ENCODE assay signal across 1 cellular context in genomic region chr17:61470530-61471136, GRCh38.
TF ChIP-seq lines count a peak whose summit lies in the region.

No MANE protein-coding gene starts in this region.

TF ChIP-seq in H1, 55 proteins besides CTCF, POLR2A, EP300 and RAD21:
- TF ChIP-seq TBP (IDR thresholded peaks at IDR 0.05; ENCODE audit: low read depth, low read length) (no peak), SIRT6 (IDR thresholded peaks at IDR 0.05; ENCODE audit: low read length) (no peak), SAP30 (IDR thresholded peaks at IDR 0.05; ENCODE audit: insufficient read depth, insufficient replicate concordance, low read length) (no peak), CHD7 (IDR thresholded peaks at IDR 0.05; ENCODE audit: insufficient replicate concordance, low read length) (no peak), BACH1 (IDR thresholded peaks at IDR 0.05; ENCODE audit: low read length) (no peak), KDM1A (IDR thresholded peaks at IDR 0.05; ENCODE audit: borderline replicate concordance, low read length) (no peak), NRF1 (IDR thresholded peaks at IDR 0.05; ENCODE audit: low read depth, low read length) (no peak), GTF2F1 (IDR thresholded peaks at IDR 0.05; ENCODE audit: borderline replicate concordance, low read depth, low read length) (no peak), SRF (IDR thresholded peaks at IDR 0.05; ENCODE audit: low read depth, low read length) (no peak), BCL11A (IDR thresholded peaks at IDR 0.05; ENCODE audit: low read depth in 2 of 2, low read length in 2 of 2) (no peak), RNF2 (IDR thresholded peaks at IDR 0.05; ENCODE audit: borderline replicate concordance, low read depth, low read length, missing control alignments, poor library complexity, severe bottlenecking) (no peak), BRCA1 (IDR thresholded peaks at IDR 0.05; ENCODE audit: low read depth, low read length) (no peak), EGR1 (IDR thresholded peaks at IDR 0.05; ENCODE audit: borderline replicate concordance, low read depth, low read length) (no peak), CBX5 (IDR thresholded peaks at IDR 0.05; ENCODE audit: low read depth, low read length) (no peak), ATF2 (IDR thresholded peaks at IDR 0.05; ENCODE audit: low read length) (no peak), SUZ12 (IDR thresholded peaks at IDR 0.05; ENCODE audit: low read length) (no peak), CBX8 (IDR thresholded peaks at IDR 0.05; ENCODE audit: borderline replicate concordance, low read depth, low read length) (no peak)
- TF ChIP-seq, protein P1, sequence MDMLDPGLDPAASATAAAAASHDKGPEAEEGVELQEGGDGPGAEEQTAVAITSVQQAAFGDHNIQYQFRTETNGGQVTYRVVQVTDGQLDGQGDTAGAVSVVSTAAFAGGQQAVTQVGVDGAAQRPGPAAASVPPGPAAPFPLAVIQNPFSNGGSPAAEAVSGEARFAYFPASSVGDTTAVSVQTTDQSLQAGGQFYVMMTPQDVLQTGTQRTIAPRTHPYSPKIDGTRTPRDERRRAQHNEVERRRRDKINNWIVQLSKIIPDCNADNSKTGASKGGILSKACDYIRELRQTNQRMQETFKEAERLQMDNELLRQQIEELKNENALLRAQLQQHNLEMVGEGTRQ (IDR thresholded peaks at IDR 0.05; ENCODE audit: low read length) = no peak
TF ChIP-seq in H1: peak in this region for 0.
